ENCODE assay signal across 3 cellular contexts in genomic region chr15:83713242-83713641, GRCh38.
"Had no signal": no experiment of that assay in that cellular context is flagged by ENCODE, and none has a peak within 500 bp of the region (broad histone marks: within the 10 kb centered on the region; RNA-seq: fewer than 3 reads in every experiment).

No MANE protein-coding gene starts in this region.

- DNase-seq: GDM1, GF-D8 had no signal

- H3K4me3 ChIP-seq: GM12878 had no signal
